ENCODE assay signal across 11 cellular contexts in the genomic region with DNA sequence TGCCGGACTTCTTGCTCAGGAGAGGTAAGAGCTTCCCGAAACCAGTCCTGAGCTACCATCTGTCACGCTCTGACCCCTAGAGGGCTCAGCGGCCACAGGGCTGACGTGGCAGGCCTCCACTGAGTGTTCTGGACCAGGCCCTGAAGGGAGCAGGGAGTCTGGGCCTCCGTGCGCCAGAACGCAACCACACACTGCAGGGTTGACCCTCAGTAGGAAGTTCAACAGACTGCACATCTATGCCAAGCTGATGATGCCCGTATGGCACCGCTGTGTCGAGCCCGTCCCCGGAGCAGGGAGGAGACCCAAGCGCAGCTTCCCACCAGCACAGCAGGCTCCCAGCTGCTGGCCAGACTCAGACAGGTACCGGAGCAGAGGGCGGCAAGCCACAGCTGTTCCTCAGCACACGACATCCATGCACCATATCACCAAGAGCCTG. TPM values are rescaled to one million over a fixed set of nuclear protein-coding genes. Genes with fewer than 3 reads are reported as not detected.
A peak's percentile ranks its signal among the peaks of the same experiment; 100 is the strongest.
DNase-seq lines count a peak whose midpoint lies in the region; ATAC-seq, FAIRE-seq and TF ChIP-seq lines count a peak whose summit lies in the region.
"Had no signal": no experiment of that assay in that cellular context is flagged by ENCODE, and none has a peak within 500 bp of the region (broad histone marks: within the 10 kb centered on the region; RNA-seq: fewer than 3 reads in every experiment).

No MANE protein-coding gene starts in this region.

- H3K4me1 ChIP-seq in ascending aorta (peaks cover 0 to under 1% of the 10 kb centered on the region in 2 donors), mesendoderm (ENCODE audit: control insufficient read depth, low read depth, low read length) (no peaks in the 10 kb centered on the region), small intestine (ENCODE audit: control insufficient read depth in 2 of 2, insufficient read depth in 1 of 2, low read depth in 1 of 2, low read length in 1 of 2) (no peaks in the 10 kb centered on the region)
- H3K4me1 ChIP-seq: Peyer's patch had no signal

- DNase-seq in stimulated activated CD4-positive, alpha-beta T cell treated with anti-CD3 and anti-CD28 coated beads, Interleukin-15, amount 100 ng/mL, for 24 hours: peak; percentile 1
- no peak for DNase-seq in stimulated activated CD4-positive, alpha-beta T cell treated with anti-CD3 and anti-CD28 coated beads, Interleukin-4, amount 100 ng/mL, for 1 hour
- peak; percentile 4 to 53 for DNase-seq in ascending aorta (ENCODE audit: low spot score in 2 of 2)
- peak; percentile 36 for DNase-seq in mesendoderm
- no peak for DNase-seq in small intestine
- DNase-seq: NCI-H1105 treated with DMSO at 0.1 percent for 48 hours had no signal

- TF ChIP-seq CTCF in ascending aorta (IDR thresholded peaks at IDR 0.05): no peak

- no peak overlapping the region for H2BK15ac ChIP-seq in mesendoderm (replicated peaks; ENCODE audit: low read depth)

- H3K4me2 ChIP-seq in mesendoderm (ENCODE audit: low read length): no peak overlapping the region

- H3K4ac ChIP-seq in mesendoderm (ENCODE audit: low read depth, low read length): no peak overlapping the region

- H3K36me3 ChIP-seq in ascending aorta (no peaks in the 10 kb centered on the region), mesendoderm (ENCODE audit: control insufficient read depth, insufficient read depth, low read length) (no peaks in the 10 kb centered on the region), small intestine (ENCODE audit: control insufficient read depth in 2 of 2, insufficient read depth in 2 of 2, low read length in 2 of 2) (no peaks in the 10 kb centered on the region)
- H3K36me3 ChIP-seq: Peyer's patch had no signal

- no peak overlapping the region for H3K27ac ChIP-seq in ascending aorta
- no peak overlapping the region for H3K27ac ChIP-seq in mesendoderm (ENCODE audit: low read depth, low read length)
- no peak overlapping the region for H3K27ac ChIP-seq in small intestine (ENCODE audit: low read depth in 1 of 2, low read length in 1 of 2)
- H3K27ac ChIP-seq: Peyer's patch had no signal

- H3K27me3 ChIP-seq in ascending aorta: no peaks in the 10 kb centered on the region
- no peaks in the 10 kb centered on the region for H3K27me3 ChIP-seq in mesendoderm (ENCODE audit: insufficient read depth, low read length, poor library complexity)
- no peaks in the 10 kb centered on the region for H3K27me3 ChIP-seq in small intestine (ENCODE audit: control insufficient read depth in 2 of 2, insufficient read depth in 2 of 2, low read length in 2 of 2)
- H3K27me3 ChIP-seq: Peyer's patch had no signal

- H4K8ac ChIP-seq in mesendoderm (ENCODE audit: low read depth, low read length): no peak overlapping the region

- no peak overlapping the region for H3K9ac ChIP-seq in mesendoderm (ENCODE audit: low read length)

- H4K5ac ChIP-seq in mesendoderm (ENCODE audit: low read length): no peak overlapping the region

- H3K9me3 ChIP-seq in ascending aorta: no peaks in the 10 kb centered on the region
- no peaks in the 10 kb centered on the region for H3K9me3 ChIP-seq in small intestine (ENCODE audit: control insufficient read depth, low read depth)
- H3K9me3 ChIP-seq: Peyer's patch had no signal

- no peak overlapping the region for H3K4me3 ChIP-seq in ascending aorta
- no peak overlapping the region for H3K4me3 ChIP-seq in mesendoderm (ENCODE audit: low read length)
- H3K4me3 ChIP-seq in small intestine (ENCODE audit: low read depth in 1 of 2, low read length in 2 of 2): no peak overlapping the region
- H3K4me3 ChIP-seq: Peyer's patch had no signal

- ATAC-seq in GM19035 (IDR thresholded peaks at IDR 0.05; ENCODE audit: unreplicated experiment): no peak
- no peak for ATAC-seq in HG03571 (IDR thresholded peaks at IDR 0.05; ENCODE audit: unreplicated experiment)
- ATAC-seq in GM21447 (IDR thresholded peaks at IDR 0.05; ENCODE audit: unreplicated experiment): no peak
- ATAC-seq: stimulated activated effector memory CD8-positive, alpha-beta T cell treated with anti-CD3 and anti-CD28 coated beads, Interleukin-12 subunit alpha, Interleukin-12 subunit beta, amount 100 ng/mL, for 72 hours had no signal

- no peak overlapping the region for H3K56ac ChIP-seq in mesendoderm (ENCODE audit: low read length)

- intact Hi-C loops in ascending aorta (cut with DNase I): no loop called here

- H3K23ac ChIP-seq in mesendoderm (ENCODE audit: low read length): peak overlapping the region; percentile 45

- no peak overlapping the region for H2BK5ac ChIP-seq in mesendoderm (ENCODE audit: low read length)

- H2AK5ac ChIP-seq in mesendoderm (ENCODE audit: low read length): no peak overlapping the region

- no peak for FAIRE-seq in small intestine (lab: Jason Lieb, UNC)

- H2BK120ac ChIP-seq in mesendoderm (ENCODE audit: low read depth, low read length): no peak overlapping the region

- H3K79me1 ChIP-seq in mesendoderm (ENCODE audit: low read length): no peaks in the 10 kb centered on the region

- no CpG with 5 or more reads among the region's 17 CpGs for WGBS in mesendoderm (ENCODE audit: extremely low coverage, insufficient coverage, low lambda C conversion rate)
- 83 to 91% (median 90%) methylated on average over 17 of the region's 17 CpGs for WGBS in small intestine, 3 donors

- H3K79me2 ChIP-seq in mesendoderm (ENCODE audit: control insufficient read depth, insufficient read depth, low read length): no peaks in the 10 kb centered on the region

- H3K18ac ChIP-seq in mesendoderm (ENCODE audit: low read length): no peak overlapping the region

RNA-seq across cellular contexts. Expression of gene CAMK2B, which starts 39.2 kb away (rescaled TPM):
- 3.2 TPM for total RNA-seq in ascending aorta
- 0.06 TPM for polyA plus RNA-seq in mesendoderm (2013, experiment 1 of 2)
- polyA plus RNA-seq in mesendoderm (2013, experiment 2 of 2): 0.08 TPM
- polyA plus RNA-seq in small intestine: 1 to 10 TPM; 1.3 to 1.8 (median 1.6) TPM

Comparison
In these comparisons a context has a peak if more than half of its experiments do, and no peak if none do; other contexts are left out.
1. DNase-seq: peak in stimulated activated CD4-positive, alpha-beta T cell treated with anti-CD3 and anti-CD28 coated beads, Interleukin-15, amount 100 ng/mL, for 24 hours (single experiment), ascending aorta (2 of 2) and mesendoderm (single experiment); none in stimulated activated CD4-positive, alpha-beta T cell treated with anti-CD3 and anti-CD28 coated beads, Interleukin-4, amount 100 ng/mL, for 1 hour (single experiment) and small intestine (single experiment).